8 cellular contexts compared by ENCODE assay signal in genomic region chr7:129053938-129054437, GRCh38.
A peak's percentile ranks its signal among the peaks of the same experiment; 100 is the strongest.
DNase-seq lines count a peak whose midpoint lies in the region; ATAC-seq and TF ChIP-seq lines count a peak whose summit lies in the region.

No MANE protein-coding gene starts in this region.

- POLR2A ChIA-PET in HEK293T (lab: Yijun Ruan, JAX), result interaction anchor here (0.6 to 2.3 kb wide), 19 partner anchors 9 to 172 kb away, joined by 3 to 73 read pairs (median 4); partner anchors contain the start of gene TSPAN33

- CTCF ChIA-PET in HEK293T (lab: Yijun Ruan, JAX), result no interaction called here

- H3K9me3 ChIP-seq in neutrophil, result no peaks in the 10 kb centered on the region

- H3K4me3 ChIP-seq in epithelial cell of esophagus (ENCODE audit: low read length), result peak overlapping the region; percentile 96
- peak overlapping the region; percentile 97 to 99 for H3K4me3 ChIP-seq in neutrophil (ENCODE audit: low read depth in 1 of 2, low read length in 1 of 2)

- DNase-seq in SKM-1 treated with dmso at 0.1 percent for 144 hours (lab: John Stamatoyannopoulos, UW; ENCODE audit: unreplicated experiment) (peak; percentile 58), SKM-1 (lab: John Stamatoyannopoulos, UW; ENCODE audit: unreplicated experiment) (no peak), RKO (ENCODE audit: low spot score) (peak; percentile 67), epithelial cell of esophagus (ENCODE audit: low read depth) (no peak), HEK293T (ENCODE audit: extremely low spot score) (no peak)

- peaks cover 43 to 57% of the 10 kb centered on the region in 2 experiments for H3K4me1 ChIP-seq in neutrophil (ENCODE audit: control insufficient read depth in 1 of 2, insufficient read depth in 1 of 2, low read depth in 1 of 2, low read length in 1 of 2)

- H3K27ac ChIP-seq in neutrophil, result peak overlapping the region; percentile 99

- ATAC-seq in HG02759 (IDR thresholded peaks at IDR 0.05; ENCODE audit: unreplicated experiment) (no peak), HG02588 (IDR thresholded peaks at IDR 0.05; ENCODE audit: unreplicated experiment) (no peak)

- TF ChIP-seq CTCF in epithelial cell of esophagus (IDR thresholded peaks at IDR 0.05; ENCODE audit: insufficient read depth, low read depth, low read length, missing control alignments) (no peak), neutrophil (IDR thresholded peaks at IDR 0.05) (no peak)

- peaks cover 12% of the 10 kb centered on the region for H3K36me3 ChIP-seq in neutrophil

- no peaks in the 10 kb centered on the region for H3K27me3 ChIP-seq in neutrophil

TF ChIP-seq in HEK293T, 16 proteins besides CTCF, POLR2A, EP300 and RAD21:
- TF ChIP-seq NFRKB (IDR thresholded peaks at IDR 0.05) (no peak), PKNOX1 (IDR thresholded peaks at IDR 0.05) (no peak), CTBP1 (IDR thresholded peaks at IDR 0.05; ENCODE audit: borderline replicate concordance) (no peak), SP1 (IDR thresholded peaks at IDR 0.05) (no peak), LEF1 (IDR thresholded peaks at IDR 0.05; ENCODE audit: borderline replicate concordance) (no peak), ARNT (IDR thresholded peaks at IDR 0.05) (no peak), L3MBTL2 (conservative IDR thresholded peaks at IDR 0.05) (no peak), BHLHE40 (IDR thresholded peaks at IDR 0.05; ENCODE audit: borderline replicate concordance) (no peak)

Comparison
In these comparisons a context has a peak if more than half of its experiments do, and no peak if none do; other contexts are left out.
1. DNase-seq: peak in SKM-1 treated with dmso at 0.1 percent for 144 hours (single experiment) and RKO (single experiment); none in SKM-1 (single experiment), epithelial cell of esophagus (single experiment) and HEK293T (single experiment).